2 cellular contexts compared by ENCODE assay signal in the genomic region with DNA sequence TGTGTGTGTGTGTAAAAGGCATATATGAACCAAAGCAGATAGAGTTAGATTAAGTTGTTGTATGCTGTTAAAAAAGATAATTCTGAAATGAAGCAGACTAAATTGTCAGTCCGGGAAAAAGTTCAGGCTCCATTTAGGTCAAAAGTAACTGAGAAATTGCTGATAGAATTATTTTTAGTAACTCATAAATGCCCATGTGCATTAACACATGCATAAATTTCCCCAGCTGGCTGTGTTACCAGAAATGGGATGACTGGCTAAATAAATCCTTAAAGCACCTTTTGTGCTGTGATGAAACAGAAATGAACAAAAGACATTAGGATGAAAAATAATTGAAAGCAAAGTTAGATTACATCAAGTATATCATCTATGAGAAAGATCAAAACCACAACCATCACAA.
TF ChIP-seq lines count a peak whose summit lies in the region.

No MANE protein-coding gene starts in this region.

TF ChIP-seq in IMR-90, 13 proteins besides CTCF, POLR2A, EP300 and RAD21:
- TF ChIP-seq RCOR1 (IDR thresholded peaks at IDR 0.05; ENCODE audit: insufficient replicate concordance, low read length) (no peak), SMC3 (IDR thresholded peaks at IDR 0.05; ENCODE audit: low read depth, low read length) (no peak), NFE2L2 (IDR thresholded peaks at IDR 0.05; ENCODE audit: low read depth, low read length) (no peak), MAZ (IDR thresholded peaks at IDR 0.05; ENCODE audit: borderline replicate concordance, low read depth, low read length) (no peak), BHLHE40 (IDR thresholded peaks at IDR 0.05; ENCODE audit: low read depth, low read length) (no peak)
- TF ChIP-seq, protein P1, sequence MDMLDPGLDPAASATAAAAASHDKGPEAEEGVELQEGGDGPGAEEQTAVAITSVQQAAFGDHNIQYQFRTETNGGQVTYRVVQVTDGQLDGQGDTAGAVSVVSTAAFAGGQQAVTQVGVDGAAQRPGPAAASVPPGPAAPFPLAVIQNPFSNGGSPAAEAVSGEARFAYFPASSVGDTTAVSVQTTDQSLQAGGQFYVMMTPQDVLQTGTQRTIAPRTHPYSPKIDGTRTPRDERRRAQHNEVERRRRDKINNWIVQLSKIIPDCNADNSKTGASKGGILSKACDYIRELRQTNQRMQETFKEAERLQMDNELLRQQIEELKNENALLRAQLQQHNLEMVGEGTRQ (IDR thresholded peaks at IDR 0.05; ENCODE audit: low read depth, low read length), result no peak

TF ChIP-seq in SK-N-SH, 30 proteins besides CTCF, POLR2A, EP300 and RAD21 (continued from another document):
- TF ChIP-seq GATA2 (CRISPR knock-in tag; IDR thresholded peaks at IDR 0.05), result 0 out of 2 replicates have a peak, but pooled peaks have one; percentile 25
- TF ChIP-seq, protein P2, sequence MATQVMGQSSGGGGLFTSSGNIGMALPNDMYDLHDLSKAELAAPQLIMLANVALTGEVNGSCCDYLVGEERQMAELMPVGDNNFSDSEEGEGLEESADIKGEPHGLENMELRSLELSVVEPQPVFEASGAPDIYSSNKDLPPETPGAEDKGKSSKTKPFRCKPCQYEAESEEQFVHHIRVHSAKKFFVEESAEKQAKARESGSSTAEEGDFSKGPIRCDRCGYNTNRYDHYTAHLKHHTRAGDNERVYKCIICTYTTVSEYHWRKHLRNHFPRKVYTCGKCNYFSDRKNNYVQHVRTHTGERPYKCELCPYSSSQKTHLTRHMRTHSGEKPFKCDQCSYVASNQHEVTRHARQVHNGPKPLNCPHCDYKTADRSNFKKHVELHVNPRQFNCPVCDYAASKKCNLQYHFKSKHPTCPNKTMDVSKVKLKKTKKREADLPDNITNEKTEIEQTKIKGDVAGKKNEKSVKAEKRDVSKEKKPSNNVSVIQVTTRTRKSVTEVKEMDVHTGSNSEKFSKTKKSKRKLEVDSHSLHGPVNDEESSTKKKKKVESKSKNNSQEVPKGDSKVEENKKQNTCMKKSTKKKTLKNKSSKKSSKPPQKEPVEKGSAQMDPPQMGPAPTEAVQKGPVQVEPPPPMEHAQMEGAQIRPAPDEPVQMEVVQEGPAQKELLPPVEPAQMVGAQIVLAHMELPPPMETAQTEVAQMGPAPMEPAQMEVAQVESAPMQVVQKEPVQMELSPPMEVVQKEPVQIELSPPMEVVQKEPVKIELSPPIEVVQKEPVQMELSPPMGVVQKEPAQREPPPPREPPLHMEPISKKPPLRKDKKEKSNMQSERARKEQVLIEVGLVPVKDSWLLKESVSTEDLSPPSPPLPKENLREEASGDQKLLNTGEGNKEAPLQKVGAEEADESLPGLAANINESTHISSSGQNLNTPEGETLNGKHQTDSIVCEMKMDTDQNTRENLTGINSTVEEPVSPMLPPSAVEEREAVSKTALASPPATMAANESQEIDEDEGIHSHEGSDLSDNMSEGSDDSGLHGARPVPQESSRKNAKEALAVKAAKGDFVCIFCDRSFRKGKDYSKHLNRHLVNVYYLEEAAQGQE (IDR thresholded peaks at IDR 0.05; ENCODE audit: low read depth, low read length), result no peak
